ENCODE assay signal across 9 cellular contexts in genomic region chr4:86960557-86960959, GRCh38. TPM values are rescaled to one million over a fixed set of nuclear protein-coding genes. Genes with fewer than 3 reads are reported as not detected.
DNase-seq lines count a peak whose midpoint lies in the region; ATAC-seq and TF ChIP-seq lines count a peak whose summit lies in the region.
"Had no signal": no experiment of that assay in that cellular context is flagged by ENCODE, and none has a peak within 500 bp of the region (broad histone marks: within the 10 kb centered on the region; RNA-seq: fewer than 3 reads in every experiment).

No MANE protein-coding gene starts in this region.

- 27% methylated on average over 2 of the region's 2 CpGs for WGBS in esophagus muscularis mucosa

- peak overlapping the region; percentile 70 for H3K4me2 ChIP-seq in Karpas-422 (ENCODE audit: low read depth, low read length, poor library complexity, severe bottlenecking)

- H3K9ac ChIP-seq in Karpas-422 (ENCODE audit: low read length): peak overlapping the region; percentile 65

- H3K9me3 ChIP-seq in Karpas-422 (ENCODE audit: low read length) (no peaks in the 10 kb centered on the region), esophagus muscularis mucosa (no peaks in the 10 kb centered on the region), mucosa of descending colon (no peaks in the 10 kb centered on the region)

- no peak for TF ChIP-seq EP300 in esophagus muscularis mucosa (IDR thresholded peaks at IDR 0.05)

- H3K27ac ChIP-seq in Karpas-422 (ENCODE audit: low read length) (peak overlapping the region; percentile 95), esophagus muscularis mucosa (replicated peaks in 1 of 4) (peak overlapping the region; percentile 52 to 71 (median 62))

- H3K79me2 ChIP-seq in Karpas-422 (ENCODE audit: low read length): no peaks in the 10 kb centered on the region

- peak overlapping the region; percentile 85; the same call in 1 of the 2 replicates for H2AFZ ChIP-seq in Karpas-422 (ENCODE audit: low read length)

- H3K36me3 ChIP-seq in Karpas-422 (ENCODE audit: insufficient read depth, low read length) (no peaks in the 10 kb centered on the region), esophagus muscularis mucosa (no peaks in the 10 kb centered on the region), mucosa of descending colon (ENCODE audit: low read depth) (no peaks in the 10 kb centered on the region)

- no peak for TF ChIP-seq POLR2A in esophagus muscularis mucosa (IDR thresholded peaks at IDR 0.05; ENCODE audit: low read depth)

- no peaks in the 10 kb centered on the region for H3K27me3 ChIP-seq in Karpas-422 (ENCODE audit: low read length)
- H3K27me3 ChIP-seq in esophagus muscularis mucosa: no peaks in the 10 kb centered on the region

- DNase-seq in AG20443 (ENCODE audit: low spot score) (peak; percentile 21), Karpas-422 (peak; percentile 59), esophagus muscularis mucosa (ENCODE audit: extremely low spot score) (no peak), mucosa of descending colon (no peak), DMS53 treated with DMSO at 0.1 percent for 48 hours (lab: John Stamatoyannopoulos, UW; ENCODE audit: unreplicated experiment) (no peak)
- DNase-seq in activated effector memory CD4-positive, alpha-beta T cell treated with anti-CD3 and anti-CD28 coated beads, Interleukin-2, amount 50 U/mL, for 16 hours: no peak
- no peak for DNase-seq in activated CD4-positive, alpha-beta T cell treated with anti-CD3 and anti-CD28 coated beads for 4 hours
- DNase-seq in activated CD4-positive, CD25-positive, alpha-beta regulatory T cell (lab: John Stamatoyannopoulos, UW): no peak
- DNase-seq: amniotic stem cell had no signal

- H3K4me3 ChIP-seq in Karpas-422 (ENCODE audit: low read length): peak overlapping the region; percentile 43
- no peak overlapping the region for H3K4me3 ChIP-seq in esophagus muscularis mucosa
- H3K4me3 ChIP-seq in mucosa of descending colon: no peak overlapping the region

- intact Hi-C loops in esophagus muscularis mucosa (cut with DNase I) (no loop called here), mucosa of descending colon (cut with DNase I, micrococcal nuclease) (no loop called here)

- ATAC-seq in mucosa of descending colon: peak; percentile 27

- H4K20me1 ChIP-seq in Karpas-422 (ENCODE audit: insufficient read depth, low read depth, low read length): no peaks in the 10 kb centered on the region

- H3K4me1 ChIP-seq in Karpas-422 (ENCODE audit: low read length): peaks cover 66% of the 10 kb centered on the region
- H3K4me1 ChIP-seq in esophagus muscularis mucosa: peaks cover 25 to 40% (median 33%) of the 10 kb centered on the region in 4 donors
- peaks cover 6% of the 10 kb centered on the region for H3K4me1 ChIP-seq in mucosa of descending colon (ENCODE audit: low read depth)

- TF ChIP-seq CTCF in esophagus muscularis mucosa (IDR thresholded peaks at IDR 0.05) (no peak), mucosa of descending colon (IDR thresholded peaks at IDR 0.05) (no peak)

- H3K9me2 ChIP-seq in Karpas-422 (replicated peaks; ENCODE audit: insufficient read depth, low read length): no peaks in the 10 kb centered on the region

RNA-seq across cellular contexts. Expression of gene AFF1, which starts 25.7 kb away (rescaled TPM):
- total RNA-seq in Karpas-422 (2014; rRNA removed; shearing (Covaris generic); ENCODE audit: low replicate concordance): 4.0 and 6.6 TPM in 2 replicates
- total RNA-seq in esophagus muscularis mucosa: 10 to 100 TPM; 53.6 to 85.2 (median 70.6) TPM
- total RNA-seq in mucosa of descending colon: 100 to 1,000 TPM in 2 of 3 donors, 10 to 100 TPM in 1; 84.0 to 150 (median 120) TPM

Comparison
In these comparisons a context has a peak if more than half of its experiments do, and no peak if none do; other contexts are left out.
1. DNase-seq: peak in AG20443 (single experiment) and Karpas-422 (single experiment); none in esophagus muscularis mucosa (single experiment), mucosa of descending colon (0 of 3), DMS53 treated with DMSO at 0.1 percent for 48 hours (single experiment), activated effector memory CD4-positive, alpha-beta T cell treated with anti-CD3 and anti-CD28 coated beads, Interleukin-2, amount 50 U/mL, for 16 hours (single experiment), activated CD4-positive, alpha-beta T cell treated with anti-CD3 and anti-CD28 coated beads for 4 hours (0 of 2) and activated CD4-positive, CD25-positive, alpha-beta regulatory T cell (0 of 4).